Comparison of ENCODE assay signal across 8 cellular contexts in genomic region chr4:143336828-143337599, GRCh38. TPM values are rescaled to one million over a fixed set of nuclear protein-coding genes. Genes with fewer than 3 reads are reported as not detected.
DNase-seq lines count a peak whose midpoint lies in the region; ATAC-seq, FAIRE-seq and TF ChIP-seq lines count a peak whose summit lies in the region.

TSS of gene GAB1 (plus strand) at chr4:143336876. CDS start at chr4:143337189, 313 bp downstream.

- no peak for DNase-seq in CD14-positive monocyte (ENCODE audit: low spot score)
- DNase-seq in NCI-H226 = peak; percentile 22
- DNase-seq in activated T-cell treated with anti-CD3 and anti-CD28 coated beads, Interleukin-2, amount 50 U/mL, for 72 hours = peak; percentile 54 to 65
- DNase-seq in frontal cortex (ENCODE audit: low spot score in 2 of 2) = no peak
- peak; percentile 94 for DNase-seq in neural progenitor cell (ENCODE audit: low spot score)
- DNase-seq in globus pallidus (ENCODE audit: low spot score) = no peak

- TF ChIP-seq CTCF in CD14-positive monocyte (IDR thresholded peaks at IDR 0.05) (peak; percentile 11), neural progenitor cell (IDR thresholded peaks at IDR 0.05) (no peak)

- no peaks in the 10 kb centered on the region for H3K36me3 ChIP-seq in neural progenitor cell

- H3K4me1 Mint-ChIP-seq in CD14-positive monocyte = peaks cover 37% of the 10 kb centered on the region
- peaks cover 5% of the 10 kb centered on the region for H3K4me1 Mint-ChIP-seq in activated T-cell treated with anti-CD3 and anti-CD28 coated beads, Interleukin-2, amount 50 U/mL, for 72 hours (ENCODE audit: low read depth)
- H3K4me1 Mint-ChIP-seq in neural progenitor cell = peaks cover 13% of the 10 kb centered on the region

- peak within 1 kb of the TSS; percentile 97 for H2AFZ ChIP-seq in neural progenitor cell (replicated peaks)

- peak within 1 kb of the TSS; percentile 74 for H3K4me2 ChIP-seq in neural progenitor cell

- H3K27ac Mint-ChIP-seq in CD14-positive monocyte (peak within 1 kb of the TSS; percentile 71 to 93 (median 89)), neural progenitor cell (peak within 1 kb of the TSS; percentile 93)
- no peak within 1 kb of the TSS for H3K27ac Mint-ChIP-seq in activated T-cell treated with anti-CD3 and anti-CD28 coated beads, Interleukin-2, amount 50 U/mL, for 72 hours

- H3K27me3 ChIP-seq in neural progenitor cell = no peaks in the 10 kb centered on the region

- H3K4me1 ChIP-seq in neural progenitor cell = peaks cover 7% of the 10 kb centered on the region

- peak within 1 kb of the TSS; percentile 80 for H3K9ac ChIP-seq in neural progenitor cell

- no peaks in the 10 kb centered on the region for H3K9me3 ChIP-seq in neural progenitor cell (ENCODE audit: low read depth)

- H3K79me2 ChIP-seq in neural progenitor cell (ENCODE audit: low read depth) = peaks cover 46% of the 10 kb centered on the region

- ATAC-seq in GM18508 (IDR thresholded peaks at IDR 0.05; ENCODE audit: insufficient read depth, unreplicated experiment) (peak; percentile 45), HG02870 (IDR thresholded peaks at IDR 0.05; ENCODE audit: unreplicated experiment) (peak; percentile 64)
- ATAC-seq in activated T-cell treated with anti-CD3 and anti-CD28 coated beads, Interleukin-2, amount 50 U/mL, for 72 hours (replicated peaks in 1 of 2) = peak; percentile 74 to 75

- peak within 1 kb of the TSS; percentile 99 for H3K27ac ChIP-seq in neural progenitor cell

- H3K9me3 Mint-ChIP-seq in CD14-positive monocyte (peaks cover 0 to 4% (median 0%) of the 10 kb centered on the region in 7 donors), neural progenitor cell (no peaks in the 10 kb centered on the region)
- H3K9me3 Mint-ChIP-seq in activated T-cell treated with anti-CD3 and anti-CD28 coated beads, Interleukin-2, amount 50 U/mL, for 72 hours = no peaks in the 10 kb centered on the region

- H4K20me1 ChIP-seq in neural progenitor cell (ENCODE audit: low read depth) = peaks cover 45% of the 10 kb centered on the region

- intact Hi-C loops in CD14-positive monocyte (cut with micrococcal nuclease) = loop anchor here (5.0 to 10.0 kb wide), 4 partner anchors 58 to 175 kb away; partner anchors contain the start of genes SMARCA5 (in 1 of the 2) and USP38 (in 1 of the 2)

- H3F3A ChIP-seq in neural progenitor cell (ENCODE audit: low read depth) = peaks cover 33% of the 10 kb centered on the region

- H3K4me3 ChIP-seq in neural progenitor cell = peak within 1 kb of the TSS; percentile 71

- H3K4me3 Mint-ChIP-seq in CD14-positive monocyte (peak within 1 kb of the TSS; percentile 99 to 100), neural progenitor cell (peak within 1 kb of the TSS; percentile 100)
- H3K4me3 Mint-ChIP-seq in activated T-cell treated with anti-CD3 and anti-CD28 coated beads, Interleukin-2, amount 50 U/mL, for 72 hours = peak within 1 kb of the TSS; percentile 94 to 97

- H3K27me3 Mint-ChIP-seq in CD14-positive monocyte (ENCODE audit: low read depth in 3 of 3) (peaks cover 0 to 5% (median 2%) of the 10 kb centered on the region in 3 donors), neural progenitor cell (ENCODE audit: insufficient read depth, low read depth) (peaks cover 2% of the 10 kb centered on the region)
- peaks cover 51% of the 10 kb centered on the region for H3K27me3 Mint-ChIP-seq in activated T-cell treated with anti-CD3 and anti-CD28 coated beads, Interleukin-2, amount 50 U/mL, for 72 hours (ENCODE audit: low read depth)

- no peak for FAIRE-seq in frontal cortex (lab: Jason Lieb, UNC)

- peaks cover 0 to 3% of the 10 kb centered on the region in 2 donors for H3K36me3 Mint-ChIP-seq in CD14-positive monocyte
- H3K36me3 Mint-ChIP-seq in activated T-cell treated with anti-CD3 and anti-CD28 coated beads, Interleukin-2, amount 50 U/mL, for 72 hours (ENCODE audit: insufficient read depth in 2 of 2) = peaks cover 2% of the 10 kb centered on the region in 2 donors
- H3K36me3 Mint-ChIP-seq in neural progenitor cell = no peaks in the 10 kb centered on the region

RNA-seq across cellular contexts. Expression of gene GAB1, which starts in this region (rescaled TPM):
- polyA plus RNA-seq in CD14-positive monocyte = under 1 TPM; 0.55 to 0.69 TPM
- total RNA-seq in activated T-cell treated with anti-CD3 and anti-CD28 coated beads, Interleukin-2, amount 50 U/mL, for 72 hours = 1 to 10 TPM; 1.5 to 1.6 TPM
- 15.5 TPM for total RNA-seq in frontal cortex
- total RNA-seq in neural progenitor cell (ENCODE audit: low replicate concordance) = 22.6 and 31.3 TPM in 2 replicates

Comparison
In these comparisons a context has a peak if more than half of its experiments do, and no peak if none do; other contexts are left out.
1. DNase-seq: peak in NCI-H226 (single experiment), activated T-cell treated with anti-CD3 and anti-CD28 coated beads, Interleukin-2, amount 50 U/mL, for 72 hours (2 of 2) and neural progenitor cell (single experiment); none in CD14-positive monocyte (single experiment), frontal cortex (0 of 2) and globus pallidus (single experiment).
2. Peak in every context shown above with its lines, with median percentiles within 50 percentile points of each other: H3K4me3 Mint-ChIP-seq and ATAC-seq.